Comparison of ENCODE assay signal across 15 cellular contexts in genomic region chr3:50574280-50574831, GRCh38. TPM values are rescaled to one million over a fixed set of nuclear protein-coding genes. Genes with fewer than 3 reads are reported as not detected.
A peak's percentile ranks its signal among the peaks of the same experiment; 100 is the strongest.
DNase-seq lines count a peak whose midpoint lies in the region; ATAC-seq and TF ChIP-seq lines count a peak whose summit lies in the region.
"Had no signal": no experiment of that assay in that cellular context is flagged by ENCODE, and none has a peak within 500 bp of the region (broad histone marks: within the 10 kb centered on the region; RNA-seq: fewer than 3 reads in every experiment).

No MANE protein-coding gene starts in this region.

- no peaks in the 10 kb centered on the region for H3K9me3 ChIP-seq in left lung
- H3K9me3 ChIP-seq: testis had no signal

- peak overlapping the region; percentile 13 to 61 for H3K27ac ChIP-seq in left lung
- H3K27ac ChIP-seq: HL-60, testis had no signal

- no peaks in the 10 kb centered on the region for H3K9me3 Mint-ChIP-seq in activated CD8-positive, alpha-beta T cell treated with anti-CD3 and anti-CD28 coated beads for 36 hours
- H3K9me3 Mint-ChIP-seq in stimulated activated naive CD8-positive, alpha-beta T cell treated with anti-CD3 and anti-CD28 coated beads, Interleukin-15, amount 100 ng/mL, for 72 hours, result no peaks in the 10 kb centered on the region
- H3K9me3 Mint-ChIP-seq in HFFc6, result no peaks in the 10 kb centered on the region

- H3K36me3 ChIP-seq in left lung, result peaks cover 0 to 36% of the 10 kb centered on the region in 2 donors

- no peak for ATAC-seq in activated CD8-positive, alpha-beta T cell treated with anti-CD3 and anti-CD28 coated beads for 36 hours
- ATAC-seq in left lung, result no peak
- ATAC-seq in stimulated activated naive CD8-positive, alpha-beta T cell treated with anti-CD3 and anti-CD28 coated beads, Interleukin-15, amount 100 ng/mL, for 72 hours, result peak; percentile 49

- H3K4me1 Mint-ChIP-seq in activated CD8-positive, alpha-beta T cell treated with anti-CD3 and anti-CD28 coated beads for 36 hours (ENCODE audit: low read depth), result peaks cover 71% of the 10 kb centered on the region
- H3K4me1 Mint-ChIP-seq in stimulated activated naive CD8-positive, alpha-beta T cell treated with anti-CD3 and anti-CD28 coated beads, Interleukin-15, amount 100 ng/mL, for 72 hours, result peaks cover 88% of the 10 kb centered on the region
- H3K4me1 Mint-ChIP-seq in HFFc6 (ENCODE audit: low read depth), result peaks cover 12% of the 10 kb centered on the region

- peak overlapping the region; percentile 93 for H3K27ac Mint-ChIP-seq in activated CD8-positive, alpha-beta T cell treated with anti-CD3 and anti-CD28 coated beads for 36 hours
- peak overlapping the region; percentile 94 to 98 for H3K27ac Mint-ChIP-seq in stimulated activated naive CD8-positive, alpha-beta T cell treated with anti-CD3 and anti-CD28 coated beads, Interleukin-15, amount 100 ng/mL, for 72 hours
- no peak overlapping the region for H3K27ac Mint-ChIP-seq in HFFc6
- H3K27ac Mint-ChIP-seq: brain had no signal

- POLR2A ChIA-PET in activated CD8-positive, alpha-beta T cell treated with anti-CD3 and anti-CD28 coated beads for 36 hours (lab: Charles Lee), result interaction anchor here (0.7 to 18.9 kb wide), 6 partner anchors 8 to 815 kb away, joined by 3 to 2276 read pairs (median 32); partner anchors contain the start of genes CISH and MAPKAPK3
- POLR2A ChIA-PET in HEK293T (lab: Yijun Ruan, JAX), result no interaction called here

- DNase-seq in activated T-cell treated with anti-CD3 and anti-CD28 coated beads for 48 hours (ENCODE audit: low read depth) (peak; percentile 52), activated T-cell treated with anti-CD3 and anti-CD28 coated beads for 4 hours (no peak), left lung (no peak), HFFc6 (no peak), COLO829 (ENCODE audit: low spot score) (no peak), HEK293T (ENCODE audit: extremely low spot score) (no peak)
- peak; percentile 66 for DNase-seq in activated CD8-positive, alpha-beta T cell treated with anti-CD3 and anti-CD28 coated beads for 36 hours
- DNase-seq in stimulated activated naive CD8-positive, alpha-beta T cell treated with anti-CD3 and anti-CD28 coated beads, Interleukin-15, amount 100 ng/mL, for 72 hours, result peak; percentile 61 to 86
- DNase-seq: Calu3, NCI-H146, NCI-H510A, OCI-M1, testis had no signal

- intact Hi-C loops in activated CD8-positive, alpha-beta T cell treated with anti-CD3 and anti-CD28 coated beads for 36 hours (cut with micrococcal nuclease), result no loop called here
- intact Hi-C loops in left lung (cut with DNase I), result no loop called here

- H3K4me3 Mint-ChIP-seq in activated CD8-positive, alpha-beta T cell treated with anti-CD3 and anti-CD28 coated beads for 36 hours, result peak overlapping the region; percentile 91
- H3K4me3 Mint-ChIP-seq in stimulated activated naive CD8-positive, alpha-beta T cell treated with anti-CD3 and anti-CD28 coated beads, Interleukin-15, amount 100 ng/mL, for 72 hours, result peak overlapping the region; percentile 99 to 100
- no peak overlapping the region for H3K4me3 Mint-ChIP-seq in HFFc6
- H3K4me3 Mint-ChIP-seq: brain had no signal

- peaks cover 2% of the 10 kb centered on the region for H3K27me3 Mint-ChIP-seq in activated CD8-positive, alpha-beta T cell treated with anti-CD3 and anti-CD28 coated beads for 36 hours
- H3K27me3 Mint-ChIP-seq in stimulated activated naive CD8-positive, alpha-beta T cell treated with anti-CD3 and anti-CD28 coated beads, Interleukin-15, amount 100 ng/mL, for 72 hours, result no peaks in the 10 kb centered on the region
- H3K27me3 Mint-ChIP-seq in HFFc6 (ENCODE audit: insufficient read depth), result peaks cover 2% of the 10 kb centered on the region; the same call in 1 of the 2 replicates

- H3K4me1 ChIP-seq in left lung, result peaks cover 7 to 57% of the 10 kb centered on the region in 2 donors

- no peaks in the 10 kb centered on the region for H3K27me3 ChIP-seq in left lung
- H3K27me3 ChIP-seq: testis had no signal

- no peak for TF ChIP-seq CTCF in activated CD8-positive, alpha-beta T cell treated with anti-CD3 and anti-CD28 coated beads for 36 hours (IDR thresholded peaks at IDR 0.05)
- TF ChIP-seq CTCF in left lung (IDR thresholded peaks at IDR 0.05) (no peak), HFFc6 (IDR thresholded peaks at IDR 0.05) (no peak)

- H3K4me3 ChIP-seq in left lung, result no peak overlapping the region
- H3K4me3 ChIP-seq: testis had no signal

- peaks cover 99% of the 10 kb centered on the region for H3K36me3 Mint-ChIP-seq in activated CD8-positive, alpha-beta T cell treated with anti-CD3 and anti-CD28 coated beads for 36 hours (ENCODE audit: low read depth)
- H3K36me3 Mint-ChIP-seq in HFFc6 (ENCODE audit: low read depth), result no peaks in the 10 kb centered on the region

- CTCF ChIA-PET in activated CD8-positive, alpha-beta T cell treated with anti-CD3 and anti-CD28 coated beads for 36 hours (lab: Charles Lee), result interaction anchor here (1.4 to 14.6 kb wide), 3 partner anchors 9 to 34 kb away, joined by 4 to 769 read pairs (median 283); partner anchors contain the start of genes CISH and MAPKAPK3
- CTCF ChIA-PET in HEK293T (lab: Yijun Ruan, JAX), result no interaction called here

TF ChIP-seq in HEK293T, 16 proteins besides CTCF, POLR2A, EP300 and RAD21:
- TF ChIP-seq LEF1 (IDR thresholded peaks at IDR 0.05; ENCODE audit: borderline replicate concordance) (no peak), FOXA1 (IDR thresholded peaks at IDR 0.05) (no peak), HDGF (IDR thresholded peaks at IDR 0.05; ENCODE audit: borderline replicate concordance) (no peak), FOXK2 (IDR thresholded peaks at IDR 0.05) (no peak), NFRKB (IDR thresholded peaks at IDR 0.05) (no peak), CTBP1 (IDR thresholded peaks at IDR 0.05; ENCODE audit: borderline replicate concordance) (no peak), ELF4 (IDR thresholded peaks at IDR 0.05) (no peak), SUZ12 (IDR thresholded peaks at IDR 0.05) (no peak)

RNA-seq across cellular contexts. Expression of gene HEMK1, which starts 5.0 kb away (rescaled TPM):
- total RNA-seq in activated CD8-positive, alpha-beta T cell treated with anti-CD3 and anti-CD28 coated beads for 36 hours, result 100 to 1,000 TPM in 1 of 2 experiments, 10 to 100 TPM in 1; 97.1 to 101 TPM
- 10 to 100 TPM; 24.0 to 27.6 TPM for total RNA-seq in left lung
- 10 to 100 TPM; 17.9 to 20.7 (median 19.2) TPM for total RNA-seq in HFFc6 (2021; fragmentation: NEBNext Ultra II Directional; extraction: Animal tissue kit (Norgen Biotek cat#: 25700))

RNA-seq across cellular contexts. Expression of gene C3orf18, which starts 6.8 kb away (rescaled TPM):
- 10 to 100 TPM; 37.9 to 41.3 TPM for total RNA-seq in activated CD8-positive, alpha-beta T cell treated with anti-CD3 and anti-CD28 coated beads for 36 hours
- total RNA-seq in left lung, result 1 to 10 TPM; 6.2 to 6.6 TPM
- total RNA-seq in HFFc6 (2021; fragmentation: NEBNext Ultra II Directional; extraction: Animal tissue kit (Norgen Biotek cat#: 25700)), result 10 to 100 TPM; 12.9 to 15.5 (median 14.2) TPM

RNA-seq across cellular contexts. Expression of gene CISH, which starts 37.2 kb away (rescaled TPM):
- total RNA-seq in activated CD8-positive, alpha-beta T cell treated with anti-CD3 and anti-CD28 coated beads for 36 hours, result 100 to 1,000 TPM; 307 to 308 TPM
- 10 to 100 TPM; 42.5 to 55.2 TPM for total RNA-seq in left lung
- total RNA-seq in HFFc6 (2021; fragmentation: NEBNext Ultra II Directional; extraction: Animal tissue kit (Norgen Biotek cat#: 25700)), result 1 to 10 TPM in 2 of 6 experiments, under 1 TPM in 4; 0.84 to 1.4 (median 0.95) TPM

RNA-seq across cellular contexts. Expression of gene MAPKAPK3, which starts 42.6 kb away (rescaled TPM):
- total RNA-seq in activated CD8-positive, alpha-beta T cell treated with anti-CD3 and anti-CD28 coated beads for 36 hours, result 100 to 1,000 TPM; 204 to 205 TPM
- total RNA-seq in left lung, result 100 to 1,000 TPM in 1 of 2 donors, 10 to 100 TPM in 1; 98.6 to 118 TPM
- 10 to 100 TPM; 60.5 to 65.5 (median 62.8) TPM for total RNA-seq in HFFc6 (2021; fragmentation: NEBNext Ultra II Directional; extraction: Animal tissue kit (Norgen Biotek cat#: 25700))

Comparison
In these comparisons a context has a peak if more than half of its experiments do, and no peak if none do; other contexts are left out.
1. DNase-seq: peak in activated T-cell treated with anti-CD3 and anti-CD28 coated beads for 48 hours (single experiment), activated CD8-positive, alpha-beta T cell treated with anti-CD3 and anti-CD28 coated beads for 36 hours (single experiment) and stimulated activated naive CD8-positive, alpha-beta T cell treated with anti-CD3 and anti-CD28 coated beads, Interleukin-15, amount 100 ng/mL, for 72 hours (2 of 2); none in activated T-cell treated with anti-CD3 and anti-CD28 coated beads for 4 hours (single experiment), left lung (0 of 2), HFFc6 (single experiment), COLO829 (single experiment) and HEK293T (single experiment).
2. RNA of gene CISH, which starts 37.2 kb away (total RNA-seq): 307 to 308 TPM in activated CD8-positive, alpha-beta T cell treated with anti-CD3 and anti-CD28 coated beads for 36 hours and 42.5 to 55.2 TPM in left lung; 0.84 to 1.4 TPM in HFFc6; every median in the first group is over 10 times any median in the second.